10 cellular contexts compared by ENCODE assay signal in the genomic region with DNA sequence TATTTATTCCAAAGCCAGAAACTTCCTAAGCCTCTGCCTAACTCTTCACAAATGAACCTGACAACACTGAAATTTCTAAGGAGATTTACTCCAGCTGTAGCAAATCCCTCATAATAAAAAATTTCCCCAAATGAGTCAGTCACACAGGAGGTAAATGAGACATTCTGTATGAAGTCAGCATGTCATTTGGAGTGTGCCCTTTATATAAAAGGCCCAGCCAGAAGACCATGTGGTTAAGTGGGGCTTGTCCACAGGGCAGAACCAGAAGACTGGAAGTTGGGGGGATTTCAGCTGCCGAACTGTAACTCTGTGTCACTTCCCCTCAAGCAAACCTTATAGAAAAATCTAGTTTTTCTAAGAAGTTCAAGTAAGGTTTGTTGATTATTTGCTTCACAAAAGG.
DNase-seq lines count a peak whose midpoint lies in the region; ATAC-seq lines count a peak whose summit lies in the region.
"Had no signal": no experiment of that assay in that cellular context is flagged by ENCODE, and none has a peak within 500 bp of the region (broad histone marks: within the 10 kb centered on the region; RNA-seq: fewer than 3 reads in every experiment).

No MANE protein-coding gene starts in this region.

- peak overlapping the region; percentile 22 for H3K4me3 Mint-ChIP-seq in activated naive CD8-positive, alpha-beta T cell treated with anti-CD3 and anti-CD28 coated beads, Interleukin-2, amount 50 U/mL, for 24 hours
- H3K4me3 Mint-ChIP-seq in stimulated activated naive CD8-positive, alpha-beta T cell treated with anti-CD3 and anti-CD28 coated beads, Interleukin-15, Interleukin-2, amounts not matched to agents 100 ng/mL and 50 ng/mL, for 24 hours, result no peak overlapping the region

- no peaks in the 10 kb centered on the region for H3K36me3 Mint-ChIP-seq in activated naive CD8-positive, alpha-beta T cell treated with anti-CD3 and anti-CD28 coated beads, Interleukin-2, amount 50 U/mL, for 24 hours (ENCODE audit: low read depth)
- no peaks in the 10 kb centered on the region for H3K36me3 Mint-ChIP-seq in stimulated activated naive CD8-positive, alpha-beta T cell treated with anti-CD3 and anti-CD28 coated beads, Interleukin-15, Interleukin-2, amounts not matched to agents 100 ng/mL and 50 ng/mL, for 24 hours (ENCODE audit: low read depth)

- H3K9me3 ChIP-seq in iPS-20b (ENCODE audit: insufficient read depth, low read depth, low read length), result no peaks in the 10 kb centered on the region

- H3K9ac ChIP-seq in iPS-20b (ENCODE audit: low read depth, low read length), result peak overlapping the region; percentile 14; the same call in 1 of the 2 replicates
- H3K9ac ChIP-seq: parathyroid adenoma had no signal

- peaks cover 11% of the 10 kb centered on the region; the same call in 1 of the 2 replicates for H3K4me1 ChIP-seq in iPS-20b (ENCODE audit: insufficient read depth, low read length)
- H3K4me1 ChIP-seq: parathyroid adenoma had no signal

- peaks cover under 1% of the 10 kb centered on the region; the same call in 1 of the 2 replicates for H3K36me3 ChIP-seq in iPS-20b (ENCODE audit: insufficient read depth, low read depth, low read length)

- no peaks in the 10 kb centered on the region for H3K9me3 Mint-ChIP-seq in activated naive CD8-positive, alpha-beta T cell treated with anti-CD3 and anti-CD28 coated beads, Interleukin-2, amount 50 U/mL, for 24 hours
- H3K9me3 Mint-ChIP-seq in stimulated activated naive CD8-positive, alpha-beta T cell treated with anti-CD3 and anti-CD28 coated beads, Interleukin-15, Interleukin-2, amounts not matched to agents 100 ng/mL and 50 ng/mL, for 24 hours, result no peaks in the 10 kb centered on the region

- no peaks in the 10 kb centered on the region for H3K27me3 Mint-ChIP-seq in activated naive CD8-positive, alpha-beta T cell treated with anti-CD3 and anti-CD28 coated beads, Interleukin-2, amount 50 U/mL, for 24 hours
- peaks cover 7% of the 10 kb centered on the region for H3K27me3 Mint-ChIP-seq in stimulated activated naive CD8-positive, alpha-beta T cell treated with anti-CD3 and anti-CD28 coated beads, Interleukin-15, Interleukin-2, amounts not matched to agents 100 ng/mL and 50 ng/mL, for 24 hours

- peak overlapping the region; percentile 64 for H3K27ac Mint-ChIP-seq in activated naive CD8-positive, alpha-beta T cell treated with anti-CD3 and anti-CD28 coated beads, Interleukin-2, amount 50 U/mL, for 24 hours
- H3K27ac Mint-ChIP-seq in stimulated activated naive CD8-positive, alpha-beta T cell treated with anti-CD3 and anti-CD28 coated beads, Interleukin-15, Interleukin-2, amounts not matched to agents 100 ng/mL and 50 ng/mL, for 24 hours, result peak overlapping the region; percentile 59

- DNase-seq in DMS53 (lab: John Stamatoyannopoulos, UW), result peak; percentile 25
- DNase-seq in DMS53 treated with DMSO at 0.1 percent for 48 hours (lab: John Stamatoyannopoulos, UW; ENCODE audit: unreplicated experiment), result no peak
- DNase-seq in activated naive CD8-positive, alpha-beta T cell treated with anti-CD3 and anti-CD28 coated beads, Interleukin-2, amount 50 U/mL, for 24 hours, result peak; percentile 26
- no peak for DNase-seq in activated CD4-positive, alpha-beta T cell treated with anti-CD3 and anti-CD28 coated beads, Interleukin-2, amount 50 U/mL, for 1 hour
- DNase-seq in stimulated activated CD4-positive, alpha-beta T cell treated with anti-CD3 and anti-CD28 coated beads, Interleukin-4, amount 100 ng/mL, for 1 hour, result no peak

- H3K4me3 ChIP-seq in iPS-20b (ENCODE audit: low read length), result no peak overlapping the region

- peak; percentile 86 for ATAC-seq in activated naive CD8-positive, alpha-beta T cell treated with anti-CD3 and anti-CD28 coated beads, Interleukin-2, amount 50 U/mL, for 24 hours
- no peak for ATAC-seq in GM19324 (IDR thresholded peaks at IDR 0.05; ENCODE audit: low FRiP score, unreplicated experiment)

- no peaks in the 10 kb centered on the region for H3K27me3 ChIP-seq in iPS-20b (ENCODE audit: insufficient read depth, low read length)

- H3K27ac ChIP-seq in iPS-20b (ENCODE audit: low read length), result no peak overlapping the region
- H3K27ac ChIP-seq: 22Rv1, parathyroid adenoma had no signal

- peaks cover 70% of the 10 kb centered on the region for H3K4me1 Mint-ChIP-seq in activated naive CD8-positive, alpha-beta T cell treated with anti-CD3 and anti-CD28 coated beads, Interleukin-2, amount 50 U/mL, for 24 hours
- H3K4me1 Mint-ChIP-seq in stimulated activated naive CD8-positive, alpha-beta T cell treated with anti-CD3 and anti-CD28 coated beads, Interleukin-15, Interleukin-2, amounts not matched to agents 100 ng/mL and 50 ng/mL, for 24 hours (ENCODE audit: low read depth), result peaks cover 63% of the 10 kb centered on the region

Comparison
In these comparisons a context has a peak if more than half of its experiments do, and no peak if none do; other contexts are left out.
1. DNase-seq: peak in DMS53 (single experiment) and activated naive CD8-positive, alpha-beta T cell treated with anti-CD3 and anti-CD28 coated beads, Interleukin-2, amount 50 U/mL, for 24 hours (single experiment); none in DMS53 treated with DMSO at 0.1 percent for 48 hours (single experiment), activated CD4-positive, alpha-beta T cell treated with anti-CD3 and anti-CD28 coated beads, Interleukin-2, amount 50 U/mL, for 1 hour (single experiment) and stimulated activated CD4-positive, alpha-beta T cell treated with anti-CD3 and anti-CD28 coated beads, Interleukin-4, amount 100 ng/mL, for 1 hour (single experiment).